Comparison of ENCODE assay signal across 2 cellular contexts in the genomic region with DNA sequence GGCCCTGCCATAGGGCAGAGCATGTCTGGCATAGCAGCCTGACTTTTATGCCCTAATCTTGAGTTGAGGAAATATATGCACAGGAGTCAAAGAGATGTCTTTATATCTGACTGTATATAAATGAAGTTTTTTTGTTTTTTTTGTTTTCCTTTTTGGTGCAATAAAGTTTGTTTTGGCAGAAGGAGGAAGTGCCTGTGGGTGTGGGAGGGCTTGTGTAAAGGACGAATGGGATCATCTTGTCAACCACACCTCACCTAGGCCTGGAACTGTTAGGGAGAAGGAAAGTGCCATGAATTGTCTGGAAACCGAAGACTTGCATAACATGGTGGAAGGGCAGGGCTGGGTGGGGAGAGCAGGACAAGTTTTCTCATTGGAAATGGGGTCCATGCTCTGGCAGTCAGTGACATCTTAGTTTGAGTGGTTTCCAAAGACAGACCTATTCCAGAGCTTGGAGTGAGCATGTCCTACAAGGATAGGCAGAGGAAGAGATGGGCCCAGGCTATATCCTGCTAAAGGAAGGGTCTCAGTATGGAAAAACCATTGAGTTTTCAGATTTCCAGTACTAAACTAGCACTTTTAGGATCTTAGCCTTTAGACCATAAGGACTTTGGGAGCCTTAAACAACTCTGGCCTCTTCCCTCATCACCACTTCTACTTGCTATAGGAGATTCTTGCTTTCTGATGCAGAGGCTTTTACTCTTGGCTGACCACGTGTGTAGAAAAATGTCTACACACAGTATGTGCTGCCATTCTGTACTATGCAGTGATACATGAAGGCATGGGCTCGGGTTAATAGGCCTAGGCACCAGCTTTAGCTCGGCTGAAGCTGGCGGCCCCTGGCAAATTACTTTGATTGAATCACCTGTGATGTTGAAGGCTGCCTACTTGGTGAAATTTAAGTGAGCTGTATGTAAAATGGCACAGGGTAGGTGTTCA.
TF ChIP-seq lines count a peak whose summit lies in the region.

No MANE protein-coding gene starts in this region.

TF ChIP-seq in SK-N-SH, 30 proteins besides CTCF, POLR2A, EP300 and RAD21:
- TF ChIP-seq CHD2 (IDR thresholded peaks at IDR 0.05; ENCODE audit: low read length, partially characterized antibody) (no peak), POLR2AphosphoS5 (IDR thresholded peaks at IDR 0.05; ENCODE audit: low read depth, low read length) (0 out of 2 replicates have a peak, but pooled peaks have one; percentile 1)
- TF ChIP-seq, protein P1, sequence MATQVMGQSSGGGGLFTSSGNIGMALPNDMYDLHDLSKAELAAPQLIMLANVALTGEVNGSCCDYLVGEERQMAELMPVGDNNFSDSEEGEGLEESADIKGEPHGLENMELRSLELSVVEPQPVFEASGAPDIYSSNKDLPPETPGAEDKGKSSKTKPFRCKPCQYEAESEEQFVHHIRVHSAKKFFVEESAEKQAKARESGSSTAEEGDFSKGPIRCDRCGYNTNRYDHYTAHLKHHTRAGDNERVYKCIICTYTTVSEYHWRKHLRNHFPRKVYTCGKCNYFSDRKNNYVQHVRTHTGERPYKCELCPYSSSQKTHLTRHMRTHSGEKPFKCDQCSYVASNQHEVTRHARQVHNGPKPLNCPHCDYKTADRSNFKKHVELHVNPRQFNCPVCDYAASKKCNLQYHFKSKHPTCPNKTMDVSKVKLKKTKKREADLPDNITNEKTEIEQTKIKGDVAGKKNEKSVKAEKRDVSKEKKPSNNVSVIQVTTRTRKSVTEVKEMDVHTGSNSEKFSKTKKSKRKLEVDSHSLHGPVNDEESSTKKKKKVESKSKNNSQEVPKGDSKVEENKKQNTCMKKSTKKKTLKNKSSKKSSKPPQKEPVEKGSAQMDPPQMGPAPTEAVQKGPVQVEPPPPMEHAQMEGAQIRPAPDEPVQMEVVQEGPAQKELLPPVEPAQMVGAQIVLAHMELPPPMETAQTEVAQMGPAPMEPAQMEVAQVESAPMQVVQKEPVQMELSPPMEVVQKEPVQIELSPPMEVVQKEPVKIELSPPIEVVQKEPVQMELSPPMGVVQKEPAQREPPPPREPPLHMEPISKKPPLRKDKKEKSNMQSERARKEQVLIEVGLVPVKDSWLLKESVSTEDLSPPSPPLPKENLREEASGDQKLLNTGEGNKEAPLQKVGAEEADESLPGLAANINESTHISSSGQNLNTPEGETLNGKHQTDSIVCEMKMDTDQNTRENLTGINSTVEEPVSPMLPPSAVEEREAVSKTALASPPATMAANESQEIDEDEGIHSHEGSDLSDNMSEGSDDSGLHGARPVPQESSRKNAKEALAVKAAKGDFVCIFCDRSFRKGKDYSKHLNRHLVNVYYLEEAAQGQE (IDR thresholded peaks at IDR 0.05; ENCODE audit: low read depth, low read length) = no peak
- TF ChIP-seq, protein P2, sequence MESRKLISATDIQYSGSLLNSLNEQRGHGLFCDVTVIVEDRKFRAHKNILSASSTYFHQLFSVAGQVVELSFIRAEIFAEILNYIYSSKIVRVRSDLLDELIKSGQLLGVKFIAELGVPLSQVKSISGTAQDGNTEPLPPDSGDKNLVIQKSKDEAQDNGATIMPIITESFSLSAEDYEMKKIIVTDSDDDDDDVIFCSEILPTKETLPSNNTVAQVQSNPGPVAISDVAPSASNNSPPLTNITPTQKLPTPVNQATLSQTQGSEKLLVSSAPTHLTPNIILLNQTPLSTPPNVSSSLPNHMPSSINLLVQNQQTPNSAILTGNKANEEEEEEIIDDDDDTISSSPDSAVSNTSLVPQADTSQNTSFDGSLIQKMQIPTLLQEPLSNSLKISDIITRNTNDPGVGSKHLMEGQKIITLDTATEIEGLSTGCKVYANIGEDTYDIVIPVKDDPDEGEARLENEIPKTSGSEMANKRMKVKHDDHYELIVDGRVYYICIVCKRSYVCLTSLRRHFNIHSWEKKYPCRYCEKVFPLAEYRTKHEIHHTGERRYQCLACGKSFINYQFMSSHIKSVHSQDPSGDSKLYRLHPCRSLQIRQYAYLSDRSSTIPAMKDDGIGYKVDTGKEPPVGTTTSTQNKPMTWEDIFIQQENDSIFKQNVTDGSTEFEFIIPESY (IDR thresholded peaks at IDR 0.05; ENCODE audit: borderline replicate concordance, low read depth) = no peak
TF ChIP-seq in SK-N-SH: peak in this region for 1.

TF ChIP-seq in SK-N-SH treated with all-trans-retinoic acid at 6 μM for 48 hours, 23 proteins besides CTCF, POLR2A, EP300 and RAD21:
- TF ChIP-seq, protein P3, sequence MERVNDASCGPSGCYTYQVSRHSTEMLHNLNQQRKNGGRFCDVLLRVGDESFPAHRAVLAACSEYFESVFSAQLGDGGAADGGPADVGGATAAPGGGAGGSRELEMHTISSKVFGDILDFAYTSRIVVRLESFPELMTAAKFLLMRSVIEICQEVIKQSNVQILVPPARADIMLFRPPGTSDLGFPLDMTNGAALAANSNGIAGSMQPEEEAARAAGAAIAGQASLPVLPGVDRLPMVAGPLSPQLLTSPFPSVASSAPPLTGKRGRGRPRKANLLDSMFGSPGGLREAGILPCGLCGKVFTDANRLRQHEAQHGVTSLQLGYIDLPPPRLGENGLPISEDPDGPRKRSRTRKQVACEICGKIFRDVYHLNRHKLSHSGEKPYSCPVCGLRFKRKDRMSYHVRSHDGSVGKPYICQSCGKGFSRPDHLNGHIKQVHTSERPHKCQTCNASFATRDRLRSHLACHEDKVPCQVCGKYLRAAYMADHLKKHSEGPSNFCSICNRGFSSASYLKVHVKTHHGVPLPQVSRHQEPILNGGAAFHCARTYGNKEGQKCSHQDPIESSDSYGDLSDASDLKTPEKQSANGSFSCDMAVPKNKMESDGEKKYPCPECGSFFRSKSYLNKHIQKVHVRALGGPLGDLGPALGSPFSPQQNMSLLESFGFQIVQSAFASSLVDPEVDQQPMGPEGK (CRISPR knock-in tag; IDR thresholded peaks at IDR 0.05; ENCODE audit: borderline replicate concordance) = no peak; the same call in 1 of the 2 replicates
- TF ChIP-seq GLIS3 (CRISPR knock-in tag; IDR thresholded peaks at IDR 0.05) (no peak), ZFP3 (CRISPR knock-in tag; IDR thresholded peaks at IDR 0.05) (no peak)
